ENCODE assay signal across 1 cellular context in genomic region chr3:15333957-15334263, GRCh38.
A peak's percentile ranks its signal among the peaks of the same experiment; 100 is the strongest.
TF ChIP-seq lines count a peak whose summit lies in the region.

No MANE protein-coding gene starts in this region.

TF ChIP-seq in K562, 482 proteins besides CTCF, POLR2A, EP300 and RAD21:
- TF ChIP-seq PBX2 (CRISPR knock-in tag; IDR thresholded peaks at IDR 0.05; ENCODE audit: low read depth): no peak
- peak; percentile 68; the same call in 1 of the 2 replicates for TF ChIP-seq PBX2 (tag; conservative IDR thresholded peaks at IDR 0.05; ENCODE audit: low read depth)
- TF ChIP-seq, protein P1, sequence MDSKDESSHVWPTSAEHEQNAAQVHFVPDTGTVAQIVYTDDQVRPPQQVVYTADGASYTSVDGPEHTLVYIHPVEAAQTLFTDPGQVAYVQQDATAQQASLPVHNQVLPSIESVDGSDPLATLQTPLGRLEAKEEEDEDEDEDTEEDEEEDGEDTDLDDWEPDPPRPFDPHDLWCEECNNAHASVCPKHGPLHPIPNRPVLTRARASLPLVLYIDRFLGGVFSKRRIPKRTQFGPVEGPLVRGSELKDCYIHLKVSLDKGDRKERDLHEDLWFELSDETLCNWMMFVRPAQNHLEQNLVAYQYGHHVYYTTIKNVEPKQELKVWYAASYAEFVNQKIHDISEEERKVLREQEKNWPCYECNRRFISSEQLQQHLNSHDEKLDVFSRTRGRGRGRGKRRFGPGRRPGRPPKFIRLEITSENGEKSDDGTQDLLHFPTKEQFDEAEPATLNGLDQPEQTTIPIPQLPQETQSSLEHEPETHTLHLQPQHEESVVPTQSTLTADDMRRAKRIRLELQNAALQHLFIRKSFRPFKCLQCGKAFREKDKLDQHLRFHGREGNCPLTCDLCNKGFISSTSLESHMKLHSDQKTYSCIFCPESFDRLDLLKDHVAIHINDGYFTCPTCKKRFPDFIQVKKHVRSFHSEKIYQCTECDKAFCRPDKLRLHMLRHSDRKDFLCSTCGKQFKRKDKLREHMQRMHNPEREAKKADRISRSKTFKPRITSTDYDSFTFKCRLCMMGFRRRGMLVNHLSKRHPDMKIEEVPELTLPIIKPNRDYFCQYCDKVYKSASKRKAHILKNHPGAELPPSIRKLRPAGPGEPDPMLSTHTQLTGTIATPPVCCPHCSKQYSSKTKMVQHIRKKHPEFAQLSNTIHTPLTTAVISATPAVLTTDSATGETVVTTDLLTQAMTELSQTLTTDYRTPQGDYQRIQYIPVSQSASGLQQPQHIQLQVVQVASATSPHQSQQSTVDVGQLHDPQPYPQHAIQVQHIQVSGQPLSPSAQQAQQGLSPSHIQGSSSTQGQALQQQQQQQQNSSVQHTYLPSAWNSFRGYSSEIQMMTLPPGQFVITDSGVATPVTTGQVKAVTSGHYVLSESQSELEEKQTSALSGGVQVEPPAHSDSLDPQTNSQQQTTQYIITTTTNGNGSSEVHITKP (IDR thresholded peaks at IDR 0.05; ENCODE audit: partially characterized antibody): peak; percentile 52
- 0 out of 2 replicates have a peak, but pooled peaks have one; percentile 1 for TF ChIP-seq FOXJ2 (tag; IDR thresholded peaks at IDR 0.05)
- no peak for TF ChIP-seq NR1H2 (CRISPR knock-in tag; IDR thresholded peaks at IDR 0.05)
- TF ChIP-seq BACH1 (tag; IDR thresholded peaks at IDR 0.05): peak; percentile 66
- TF ChIP-seq NELFE (IDR thresholded peaks at IDR 0.05; ENCODE audit: insufficient read depth, insufficient read length): no peak
- TF ChIP-seq NR2C2 (CRISPR knock-in tag; IDR thresholded peaks at IDR 0.05): no peak
- TF ChIP-seq NR2C2 (tag; IDR thresholded peaks at IDR 0.05): peak; percentile 3; the same call in 1 of the 2 replicates
- TF ChIP-seq MEIS2 (IDR thresholded peaks at IDR 0.05; ENCODE audit: partially characterized antibody): peak; percentile 67
- TF ChIP-seq FOSL1 (tag; conservative IDR thresholded peaks at IDR 0.05): no peak
- TF ChIP-seq, protein P2, sequence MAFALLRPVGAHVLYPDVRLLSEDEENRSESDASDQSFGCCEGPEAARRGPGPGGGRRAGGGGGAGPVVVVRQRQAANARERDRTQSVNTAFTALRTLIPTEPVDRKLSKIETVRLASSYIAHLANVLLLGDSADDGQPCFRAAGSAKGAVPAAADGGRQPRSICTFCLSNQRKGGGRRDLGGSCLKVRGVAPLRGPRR (CRISPR knock-in tag; IDR thresholded peaks at IDR 0.05): no peak
- TF ChIP-seq, protein P3, sequence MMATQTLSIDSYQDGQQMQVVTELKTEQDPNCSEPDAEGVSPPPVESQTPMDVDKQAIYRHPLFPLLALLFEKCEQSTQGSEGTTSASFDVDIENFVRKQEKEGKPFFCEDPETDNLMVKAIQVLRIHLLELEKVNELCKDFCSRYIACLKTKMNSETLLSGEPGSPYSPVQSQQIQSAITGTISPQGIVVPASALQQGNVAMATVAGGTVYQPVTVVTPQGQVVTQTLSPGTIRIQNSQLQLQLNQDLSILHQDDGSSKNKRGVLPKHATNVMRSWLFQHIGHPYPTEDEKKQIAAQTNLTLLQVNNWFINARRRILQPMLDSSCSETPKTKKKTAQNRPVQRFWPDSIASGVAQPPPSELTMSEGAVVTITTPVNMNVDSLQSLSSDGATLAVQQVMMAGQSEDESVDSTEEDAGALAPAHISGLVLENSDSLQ (IDR thresholded peaks at IDR 0.05): peak; percentile 50; the same call in 1 of the 2 replicates
- no peak for TF ChIP-seq ZBTB49 (CRISPR knock-in tag; IDR thresholded peaks at IDR 0.05; ENCODE audit: borderline replicate concordance)
TF ChIP-seq in K562: peak in this region for 7.
